Comparison of ENCODE assay signal across 14 cellular contexts in the genomic region with DNA sequence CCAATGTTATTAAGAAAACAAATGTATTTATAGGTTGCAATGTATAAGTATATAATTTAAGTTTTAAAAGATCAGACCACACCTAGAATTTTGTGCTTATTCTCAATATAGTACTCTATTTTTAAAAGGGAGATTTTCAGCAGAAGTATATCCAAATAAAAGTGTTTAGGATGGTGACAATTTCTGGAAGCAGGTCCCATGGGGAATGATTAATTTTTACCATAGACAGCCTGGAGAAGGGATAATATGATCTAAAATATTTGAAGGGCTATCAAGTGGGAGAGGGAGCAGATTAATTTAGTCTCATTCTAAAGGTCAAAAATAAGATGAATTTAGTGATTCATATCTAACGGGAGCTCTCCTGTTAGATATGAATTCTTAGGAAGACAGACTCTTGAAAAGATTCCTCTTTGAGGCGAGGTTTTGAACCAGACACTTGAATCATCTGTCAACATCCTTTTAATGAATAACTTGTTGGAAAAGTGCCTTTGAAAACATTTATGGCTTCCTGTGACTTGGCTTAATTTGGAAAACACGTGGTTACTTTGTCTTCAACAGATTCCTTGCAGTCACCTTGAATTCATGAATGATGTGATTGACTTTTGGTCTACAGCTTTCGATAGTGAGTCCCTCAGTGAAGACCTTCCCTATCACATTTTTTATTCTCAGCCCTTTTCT. TPM values are rescaled to one million over a fixed set of nuclear protein-coding genes. Genes with fewer than 3 reads are reported as not detected.
DNase-seq lines count a peak whose midpoint lies in the region; ATAC-seq and TF ChIP-seq lines count a peak whose summit lies in the region.
"Had no signal": no experiment of that assay in that cellular context is flagged by ENCODE, and none has a peak within 500 bp of the region (broad histone marks: within the 10 kb centered on the region; RNA-seq: fewer than 3 reads in every experiment).

No MANE protein-coding gene starts in this region.

- intact Hi-C loops in A673 (cut with micrococcal nuclease; ENCODE audit: unreplicated experiment): no loop called here

- TF ChIP-seq CTCF in A673 (conservative IDR thresholded peaks at IDR 0.05; ENCODE audit: low read depth, low read length): no peak
- TF ChIP-seq CTCF in GM13977 (IDR thresholded peaks at IDR 0.05; ENCODE audit: extremely low read depth, insufficient read depth, missing control alignments): no peak

- DNase-seq in A673 (ENCODE audit: low spot score) (peak; percentile 22), HT-29 (ENCODE audit: low spot score) (peak; percentile 32), astrocyte of the hippocampus (ENCODE audit: low read depth, low spot score) (peak; percentile 4), iris pigment epithelial cell (ENCODE audit: low read depth) (peak; percentile 85), GM13977 (ENCODE audit: low spot score) (no peak), anterior cingulate cortex (lab: John Stamatoyannopoulos, UW) (no peak)
- DNase-seq in activated CD4-positive, alpha-beta T cell treated with anti-CD3 and anti-CD28 coated beads, Interleukin-2, amount 50 U/mL, for 48 hours: no peak
- DNase-seq: DND-41, MV-4-11, occipital lobe had no signal

- CTCF ChIA-PET in A673 (lab: Charles Lee): interaction anchor here (0.6 kb wide), 1 partner anchor 801 kb away, joined by 3 read pairs; no protein-coding TSS in a partner anchor

- BruUV-seq in A673 (replicated peaks; lab: Mats Ljungman, UMichigan): no TSS peak

- H3K9me3 ChIP-seq in A673 (ENCODE audit: low read depth, low read length, poor library complexity, severe bottlenecking): no peaks in the 10 kb centered on the region

- in situ Hi-C loops in GM13977 (cut with MboI; ENCODE audit: low pct_unique_long_range_greater_than_20kb, low sequenced_read_pairs, unreplicated experiment): no loop called here

- ATAC-seq in GM18502 (IDR thresholded peaks at IDR 0.05; ENCODE audit: poor library complexity, unreplicated experiment): no peak

- H3K27ac ChIP-seq in A673 (ENCODE audit: low read depth, low read length, poor library complexity, severe bottlenecking): no peak overlapping the region
- H3K27ac ChIP-seq: HL-60 had no signal

- no peaks in the 10 kb centered on the region for H3K36me3 ChIP-seq in A673 (ENCODE audit: insufficient read depth, low read length, poor library complexity, severe bottlenecking)

- no peaks in the 10 kb centered on the region for H3K27me3 ChIP-seq in A673 (replicated peaks; ENCODE audit: insufficient read depth, low read depth, low read length, poor library complexity)

- no peak overlapping the region for H3K4me3 ChIP-seq in A673 (ENCODE audit: low read depth, low read length, poor library complexity, severe bottlenecking)

- no peaks in the 10 kb centered on the region for H3K4me1 ChIP-seq in A673 (ENCODE audit: insufficient read depth, low read length, poor library complexity, severe bottlenecking)

- POLR2A ChIA-PET in A673 (lab: Charles Lee; ENCODE audit: low non-redundant PET): no interaction called here

RNA-seq across cellular contexts. Expression of a gene that starts 29.3 kb away (rescaled TPM):
- not detected in 2 replicates for total RNA-seq in A673 (2021)
- 0.29 TPM in 1 of 2 replicates, not detected in the other for total RNA-seq in HT-29 (2014; rRNA removed; shearing (Covaris generic))
- total RNA-seq: H4, lung microvascular endothelial cell, occipital lobe had no signal

Comparison
In these comparisons a context has a peak if more than half of its experiments do, and no peak if none do; other contexts are left out.
1. DNase-seq: peak in A673 (single experiment), HT-29 (single experiment), astrocyte of the hippocampus (single experiment) and iris pigment epithelial cell (single experiment); none in GM13977 (single experiment), activated CD4-positive, alpha-beta T cell treated with anti-CD3 and anti-CD28 coated beads, Interleukin-2, amount 50 U/mL, for 48 hours (0 of 2) and anterior cingulate cortex (0 of 58).